ENCODE assay signal across 1 cellular context in genomic region chr4:41939016-41939623, GRCh38.
TF ChIP-seq lines count a peak whose summit lies in the region.

No MANE protein-coding gene starts in this region.

TF ChIP-seq in GM23338, 12 proteins besides CTCF, POLR2A, EP300 and RAD21:
- TF ChIP-seq, protein P1, sequence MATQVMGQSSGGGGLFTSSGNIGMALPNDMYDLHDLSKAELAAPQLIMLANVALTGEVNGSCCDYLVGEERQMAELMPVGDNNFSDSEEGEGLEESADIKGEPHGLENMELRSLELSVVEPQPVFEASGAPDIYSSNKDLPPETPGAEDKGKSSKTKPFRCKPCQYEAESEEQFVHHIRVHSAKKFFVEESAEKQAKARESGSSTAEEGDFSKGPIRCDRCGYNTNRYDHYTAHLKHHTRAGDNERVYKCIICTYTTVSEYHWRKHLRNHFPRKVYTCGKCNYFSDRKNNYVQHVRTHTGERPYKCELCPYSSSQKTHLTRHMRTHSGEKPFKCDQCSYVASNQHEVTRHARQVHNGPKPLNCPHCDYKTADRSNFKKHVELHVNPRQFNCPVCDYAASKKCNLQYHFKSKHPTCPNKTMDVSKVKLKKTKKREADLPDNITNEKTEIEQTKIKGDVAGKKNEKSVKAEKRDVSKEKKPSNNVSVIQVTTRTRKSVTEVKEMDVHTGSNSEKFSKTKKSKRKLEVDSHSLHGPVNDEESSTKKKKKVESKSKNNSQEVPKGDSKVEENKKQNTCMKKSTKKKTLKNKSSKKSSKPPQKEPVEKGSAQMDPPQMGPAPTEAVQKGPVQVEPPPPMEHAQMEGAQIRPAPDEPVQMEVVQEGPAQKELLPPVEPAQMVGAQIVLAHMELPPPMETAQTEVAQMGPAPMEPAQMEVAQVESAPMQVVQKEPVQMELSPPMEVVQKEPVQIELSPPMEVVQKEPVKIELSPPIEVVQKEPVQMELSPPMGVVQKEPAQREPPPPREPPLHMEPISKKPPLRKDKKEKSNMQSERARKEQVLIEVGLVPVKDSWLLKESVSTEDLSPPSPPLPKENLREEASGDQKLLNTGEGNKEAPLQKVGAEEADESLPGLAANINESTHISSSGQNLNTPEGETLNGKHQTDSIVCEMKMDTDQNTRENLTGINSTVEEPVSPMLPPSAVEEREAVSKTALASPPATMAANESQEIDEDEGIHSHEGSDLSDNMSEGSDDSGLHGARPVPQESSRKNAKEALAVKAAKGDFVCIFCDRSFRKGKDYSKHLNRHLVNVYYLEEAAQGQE (IDR thresholded peaks at IDR 0.05; ENCODE audit: unreplicated experiment), result no peak
- TF ChIP-seq NANOG (IDR thresholded peaks at IDR 0.05; ENCODE audit: borderline replicate concordance) (no peak), STAT1 (IDR thresholded peaks at IDR 0.05; ENCODE audit: unreplicated experiment) (no peak), ZNF114 (CRISPR knock-in tag; IDR thresholded peaks at IDR 0.05) (no peak), JUNB (IDR thresholded peaks at IDR 0.05; ENCODE audit: unreplicated experiment) (no peak), ZNF462 (CRISPR knock-in tag; IDR thresholded peaks at IDR 0.05) (no peak), EZH2 (IDR thresholded peaks at IDR 0.05; ENCODE audit: low read depth, unreplicated experiment) (no peak)
- TF ChIP-seq, protein P2, sequence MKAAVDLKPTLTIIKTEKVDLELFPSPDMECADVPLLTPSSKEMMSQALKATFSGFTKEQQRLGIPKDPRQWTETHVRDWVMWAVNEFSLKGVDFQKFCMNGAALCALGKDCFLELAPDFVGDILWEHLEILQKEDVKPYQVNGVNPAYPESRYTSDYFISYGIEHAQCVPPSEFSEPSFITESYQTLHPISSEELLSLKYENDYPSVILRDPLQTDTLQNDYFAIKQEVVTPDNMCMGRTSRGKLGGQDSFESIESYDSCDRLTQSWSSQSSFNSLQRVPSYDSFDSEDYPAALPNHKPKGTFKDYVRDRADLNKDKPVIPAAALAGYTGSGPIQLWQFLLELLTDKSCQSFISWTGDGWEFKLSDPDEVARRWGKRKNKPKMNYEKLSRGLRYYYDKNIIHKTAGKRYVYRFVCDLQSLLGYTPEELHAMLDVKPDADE (IDR thresholded peaks at IDR 0.05), result no peak
